Comparison of ENCODE assay signal across 1 cellular context in the genomic region with DNA sequence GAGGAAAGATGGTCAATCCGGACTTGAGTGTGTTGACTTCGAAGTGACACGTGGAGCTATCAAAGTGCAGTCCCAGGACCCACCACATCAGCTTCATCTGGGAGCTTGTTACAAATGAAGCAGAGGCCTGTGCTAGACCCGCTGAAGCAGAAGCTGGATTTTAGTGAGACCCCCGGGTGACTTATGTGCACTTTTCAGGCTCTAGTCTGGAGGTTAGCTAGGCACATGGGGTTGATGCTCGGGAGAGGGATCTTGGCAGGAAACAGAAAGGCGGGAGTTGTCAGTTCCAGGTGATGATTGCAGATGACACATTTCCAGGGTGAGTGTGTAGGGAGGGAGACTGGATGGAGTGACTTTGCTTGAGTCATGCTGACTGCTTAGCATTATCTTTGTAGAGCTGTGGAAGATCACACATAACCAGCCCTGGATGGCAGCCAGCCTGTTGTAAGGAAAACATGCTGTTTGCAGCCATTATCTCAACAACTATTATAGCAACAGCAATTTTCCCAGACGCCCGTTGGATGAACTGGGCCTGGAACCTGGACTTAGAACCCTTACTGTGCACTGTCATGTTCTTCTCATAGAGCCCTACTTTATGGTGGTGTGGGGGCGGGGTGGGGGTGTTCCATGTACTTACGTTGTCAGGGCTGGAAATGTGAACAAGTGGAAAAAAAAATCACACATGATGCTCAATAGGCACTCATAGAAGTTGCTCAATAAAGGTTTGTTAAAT.
TF ChIP-seq lines count a peak whose summit lies in the region.

No MANE protein-coding gene starts in this region.

TF ChIP-seq in endothelial cell of umbilical vein, 7 proteins besides CTCF, POLR2A, EP300 and RAD21 (continued from another document):
- TF ChIP-seq, protein P1, sequence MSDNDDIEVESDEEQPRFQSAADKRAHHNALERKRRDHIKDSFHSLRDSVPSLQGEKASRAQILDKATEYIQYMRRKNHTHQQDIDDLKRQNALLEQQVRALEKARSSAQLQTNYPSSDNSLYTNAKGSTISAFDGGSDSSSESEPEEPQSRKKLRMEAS (IDR thresholded peaks at IDR 0.05; ENCODE audit: insufficient read depth, insufficient read length): no peak
- TF ChIP-seq GATA2 (IDR thresholded peaks at IDR 0.05; ENCODE audit: insufficient read depth, insufficient read length, low read depth, low read length): peak; percentile 91
